8 cellular contexts compared by ENCODE assay signal in the genomic region with DNA sequence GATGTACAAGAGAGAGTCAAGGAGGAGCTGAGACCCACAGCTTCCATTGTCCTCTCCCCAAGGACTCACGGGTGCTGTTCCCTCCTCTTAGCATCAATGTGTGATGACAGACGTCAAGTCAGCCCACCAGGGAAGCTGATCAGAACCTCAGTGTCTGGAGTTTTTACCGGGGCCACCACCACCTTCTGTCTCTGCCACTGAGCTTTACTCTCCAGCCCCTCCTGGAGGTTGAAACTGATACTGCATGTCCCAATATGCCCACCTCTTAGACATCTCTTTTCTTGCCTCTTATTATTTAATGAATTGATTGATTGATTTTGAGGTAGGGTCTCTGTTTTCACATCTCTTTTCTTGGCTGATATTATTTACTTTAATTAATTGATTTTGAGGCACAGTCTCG. TPM values are rescaled to one million over a fixed set of nuclear protein-coding genes. Genes with fewer than 3 reads are reported as not detected.
DNase-seq lines count a peak whose midpoint lies in the region; ATAC-seq, FAIRE-seq and TF ChIP-seq lines count a peak whose summit lies in the region.

No MANE protein-coding gene starts in this region.

- H3K4me1 ChIP-seq in adrenal gland (replicated peaks in 1 of 2): no peaks in the 10 kb centered on the region
- H3K4me1 ChIP-seq in keratinocyte (ENCODE audit: control insufficient read depth, extremely low read depth, insufficient read depth, low read length): no peaks in the 10 kb centered on the region

- intact Hi-C loops in adrenal gland (cut with DNase I): no loop called here

- no peaks in the 10 kb centered on the region for H3K36me3 ChIP-seq in adrenal gland (replicated peaks in 1 of 2)
- H3K36me3 ChIP-seq in keratinocyte (ENCODE audit: control insufficient read depth in 2 of 2, extremely low read depth in 1 of 2, insufficient read depth in 2 of 2, low read length in 2 of 2): no peaks in the 10 kb centered on the region

- H3K27me3 ChIP-seq in adrenal gland (no peaks in the 10 kb centered on the region), keratinocyte (ENCODE audit: control insufficient read depth, extremely low read depth, insufficient read depth, low read length) (no peaks in the 10 kb centered on the region)

- no peak for FAIRE-seq in keratinocyte (lab: Jason Lieb, UNC)

- H3K9me1 ChIP-seq in keratinocyte (ENCODE audit: control insufficient read depth, extremely low read depth, insufficient read depth, low read length): no peaks in the 10 kb centered on the region

- H2AFZ ChIP-seq in keratinocyte (ENCODE audit: control insufficient read depth, low read length): no peak overlapping the region

- dilution Hi-C loops in keratinocyte (cut with MboI; ENCODE audit: extremely low pct_ligation_motif_present, low sequenced_read_pairs): no loop called here

- WGBS in adrenal gland, 4 donors: 32 to 42% (median 37%) methylated on average over 4 of the region's 4 CpGs

- H3K79me2 ChIP-seq in keratinocyte (ENCODE audit: control insufficient read depth, insufficient read depth, low read length): no peaks in the 10 kb centered on the region

- H3K9ac ChIP-seq in keratinocyte (ENCODE audit: control insufficient read depth, extremely low read depth, insufficient read depth, low read length): no peak overlapping the region

- peak; percentile 67 to 91 (median 82) for TF ChIP-seq CTCF in adrenal gland (IDR thresholded peaks at IDR 0.05)
- peak; percentile 46 to 75 (median 52) for TF ChIP-seq CTCF in keratinocyte (optimal IDR thresholded peaks at IDR 0.05 in 1 of 3, IDR thresholded peaks at IDR 0.05 in 1 of 3, conservative IDR thresholded peaks at IDR 0.05 in 1 of 3; ENCODE audit: extremely low read depth in 1 of 3, insufficient read depth in 2 of 3, low read length in 3 of 3)

- no peak overlapping the region for H3K4me2 ChIP-seq in keratinocyte (ENCODE audit: control insufficient read depth, extremely low read depth, insufficient read depth, low read depth, low read length)

- H3K27ac ChIP-seq in adrenal gland (no peak overlapping the region), keratinocyte (ENCODE audit: control insufficient read depth, insufficient read depth, low read length) (no peak overlapping the region)

- ATAC-seq in HG03521 (IDR thresholded peaks at IDR 0.05; ENCODE audit: unreplicated experiment): no peak

- H3K9me3 ChIP-seq in adrenal gland (replicated peaks in 1 of 3): no peaks in the 10 kb centered on the region
- no peaks in the 10 kb centered on the region for H3K9me3 ChIP-seq in keratinocyte (ENCODE audit: control insufficient read depth, low read depth, low read length)

- TF ChIP-seq POLR2A in adrenal gland (IDR thresholded peaks at IDR 0.05): no peak

- no peaks in the 10 kb centered on the region for H4K20me1 ChIP-seq in keratinocyte (ENCODE audit: control insufficient read depth, extremely low read depth, insufficient read depth, low read length)

- H3K4me3 ChIP-seq in adrenal gland: no peak overlapping the region
- no peak overlapping the region for H3K4me3 ChIP-seq in keratinocyte (ENCODE audit: control insufficient read depth in 2 of 3, extremely low read depth in 1 of 3, insufficient read depth in 2 of 3, low read depth in 1 of 3, low read length in 3 of 3)

- DNase-seq in activated gamma-delta T cell treated with Interleukin-2 at 50 U/mL for 16 hours (peak; percentile 73), activated gamma-delta T cell (lab: John Stamatoyannopoulos, UW) (no peak), M059J (ENCODE audit: low read depth) (peak; percentile 70), T-helper 1 cell (peak; percentile 37 to 87 (median 61)), adrenal gland (peak; percentile 51 to 82 (median 61)), keratinocyte (ENCODE audit: low read depth, low spot score) (peak; percentile 4)
- DNase-seq in stimulated activated CD4-positive, alpha-beta T cell treated with anti-CD3 and anti-CD28 coated beads, TNF-alpha, amount 100 ng/mL, for 1 hour (ENCODE audit: low read depth in 3 of 3, low spot score in 1 of 3): peak; percentile 39 to 47 (median 41)

RNA-seq across cellular contexts. Expression of a gene that starts 10.3 kb away (rescaled TPM):
- 14.7 and 21.3 TPM in 2 replicates for total RNA-seq in M059J (2014; rRNA removed; shearing (Covaris generic))
- 10 to 100 TPM; 26.4 to 53.3 (median 37.6) TPM for total RNA-seq in adrenal gland
- polyA plus RNA-seq in adrenal gland (100 to 1,000 TPM in 1 of 3 donors, 10 to 100 TPM in 2; 17.7 to 112 (median 84.0) TPM), keratinocyte (12.8 to 15.1 TPM (median 13.8 TPM) in 3 replicates)
- 10.1 TPM for polyA plus RNA-seq in keratinocyte (2011; ENCODE audit: low read depth)
- polyA plus RNA-seq in keratinocyte (2011; cell fraction: cytosol; rRNA removed): 6.9 and 13.2 TPM in 2 replicates
- 61.1 and 68.7 TPM in 2 replicates for polyA plus RNA-seq in keratinocyte (2011; cell fraction: nucleus; rRNA removed)
- polyA plus RNA-seq in keratinocyte (2012; ENCODE audit: low replicate concordance): 16.5 and 21.8 TPM in 2 replicates
- polyA minus RNA-seq in keratinocyte: 3.5 to 14.5 TPM (median 3.7 TPM) in 3 replicates
- polyA minus RNA-seq in keratinocyte (2011; cell fraction: cytosol; rRNA and poly(A)+ RNA removed): 8.1 TPM
- polyA minus RNA-seq in keratinocyte (2011; cell fraction: nucleus; rRNA and poly(A)+ RNA removed): 12.1 and 12.2 TPM in 2 replicates

RNA-seq across cellular contexts. Expression of a gene that starts 33.7 kb away (rescaled TPM):
- not detected in 2 replicates for total RNA-seq in M059J (2014; rRNA removed; shearing (Covaris generic))
- under 1 TPM in 3 of 8 donors, not detected in 5; 0.18 to 0.84 (median 0.43) TPM for total RNA-seq in adrenal gland
- polyA plus RNA-seq in adrenal gland (1 to 10 TPM in 1 of 3 donors, under 1 TPM in 2; 0.40 to 3.5 (median 0.74) TPM), keratinocyte (0.08 to 0.23 TPM in 2 of 3 replicates, not detected in the other)
- polyA plus RNA-seq in keratinocyte (2011; ENCODE audit: low read depth): not detected
- not detected in 2 replicates for polyA plus RNA-seq in keratinocyte (2011; cell fraction: cytosol; rRNA removed)
- polyA plus RNA-seq in keratinocyte (2011; cell fraction: nucleus; rRNA removed): 0.93 and 1.2 TPM in 2 replicates
- polyA plus RNA-seq in keratinocyte (2012; ENCODE audit: low replicate concordance): 0.24 TPM in 1 of 2 replicates, not detected in the other
- polyA minus RNA-seq in keratinocyte: 0.73 TPM in 1 of 3 replicates, not detected in the others
- not detected for polyA minus RNA-seq in keratinocyte (2011; cell fraction: cytosol; rRNA and poly(A)+ RNA removed)
- polyA minus RNA-seq in keratinocyte (2011; cell fraction: nucleus; rRNA and poly(A)+ RNA removed): 0.78 TPM in 1 of 2 replicates, not detected in the other

RNA-seq across cellular contexts. Expression of a gene that starts 44.1 kb away (rescaled TPM):
- total RNA-seq in M059J (2014; rRNA removed; shearing (Covaris generic)): 0.10 TPM in 1 of 2 replicates, not detected in the other
- total RNA-seq in adrenal gland: 10 to 100 TPM in 3 of 8 donors, 1 to 10 TPM in 5; 2.0 to 12.0 (median 7.1) TPM
- polyA plus RNA-seq in adrenal gland: 10 to 100 TPM in 1 of 3 donors, 1 to 10 TPM in 2; 1.9 to 13.4 (median 4.0) TPM
- not detected in 3 replicates for polyA plus RNA-seq in keratinocyte
- not detected for polyA plus RNA-seq in keratinocyte (2011; ENCODE audit: low read depth)
- polyA plus RNA-seq in keratinocyte (2011; cell fraction: cytosol; rRNA removed): not detected in 2 replicates
- not detected in 2 replicates for polyA plus RNA-seq in keratinocyte (2011; cell fraction: nucleus; rRNA removed)
- polyA plus RNA-seq in keratinocyte (2012; ENCODE audit: low replicate concordance): not detected in 2 replicates
- polyA minus RNA-seq in keratinocyte: not detected in 3 replicates
- polyA minus RNA-seq in keratinocyte (2011; cell fraction: cytosol; rRNA and poly(A)+ RNA removed): not detected
- polyA minus RNA-seq in keratinocyte (2011; cell fraction: nucleus; rRNA and poly(A)+ RNA removed): not detected in 2 replicates
